Comparison of ENCODE assay signal across 33 cellular contexts in the genomic region with DNA sequence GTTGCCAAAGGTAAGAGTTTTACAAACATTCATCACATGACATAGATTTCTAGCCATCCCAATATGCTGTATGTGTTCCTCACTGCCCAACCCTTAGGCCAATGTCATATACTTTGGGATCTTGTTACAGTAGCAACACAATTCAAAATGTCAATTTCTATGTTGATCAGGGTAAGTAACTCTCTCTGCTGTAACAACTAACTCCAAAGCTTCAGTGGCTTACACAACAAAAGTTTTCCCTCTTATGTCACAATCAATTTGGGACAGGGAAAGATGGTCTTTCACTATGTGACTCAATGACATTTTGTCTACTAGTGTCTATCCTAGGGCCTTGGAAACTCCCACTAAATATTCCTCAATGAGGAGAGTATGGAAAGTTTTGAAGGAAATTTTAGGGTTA.
"Had no signal": no experiment of that assay in that cellular context is flagged by ENCODE, and none has a peak within 500 bp of the region (broad histone marks: within the 10 kb centered on the region; RNA-seq: fewer than 3 reads in every experiment).

No MANE protein-coding gene starts in this region.

- H3K4me1 ChIP-seq: adrenal gland, body of pancreas, breast epithelium had no signal

- H3K27me3 ChIP-seq: adrenal gland, body of pancreas, brain microvascular endothelial cell, breast epithelium, cardiac muscle cell had no signal

- H3K36me3 ChIP-seq: adrenal gland, brain microvascular endothelial cell, breast epithelium, cardiac muscle cell had no signal

- H3K4me3 ChIP-seq: adrenal gland, body of pancreas, breast epithelium, cardiac muscle cell had no signal

- H3K9me3 ChIP-seq: breast epithelium had no signal

- FAIRE-seq: TTC549 had no signal

- H3K27ac ChIP-seq: adrenal gland, body of pancreas, brain microvascular endothelial cell, breast epithelium, cardiac muscle cell, VCaP had no signal

- ATAC-seq: activated CD8-positive, alpha-beta T cell treated with anti-CD3 and anti-CD28 coated beads for 36 hours; activated naive CD4-positive, alpha-beta T cell treated with anti-CD3 and anti-CD28 coated beads, Interleukin-2, amount 50 U/mL, for 72 hours; activated T-cell treated with anti-CD3 and anti-CD28 coated beads, Interleukin-2, amount 50 U/mL, for 4 hours; activated T-helper 17 cell treated with anti-CD3 and anti-CD28 coated beads, Interleukin-2, amount 50 U/mL, for 72 hours; body of pancreas had no signal

- DNase-seq: activated B cell treated with CpG ODN at 0.5 μM for 24 hours; activated CD4-positive, alpha-beta memory T cell treated with anti-CD3 and anti-CD28 coated beads for 36 hours; activated CD4-positive, alpha-beta T cell treated with anti-CD3 and anti-CD28 coated beads for 4 hours; activated CD4-positive, alpha-beta T cell treated with anti-CD3 and anti-CD28 coated beads, Interleukin-2, amount 10 ng/mL, durations not matched to agents 24 days and 14 days; activated CD4-positive, alpha-beta T cell treated with anti-CD3 and anti-CD28 coated beads, Interleukin-2, amount 50 U/mL, for 1 hour; activated CD4-positive, alpha-beta T cell treated with anti-CD3 and anti-CD28 coated beads, Interleukin-2, amount 50 U/mL, for 4 hours; activated CD4-positive, CD25-positive, alpha-beta regulatory T cell treated with anti-CD3 and anti-CD28 coated beads, Interleukin-2, amount 50 U/mL, for 72 hours; activated CD8-positive, alpha-beta memory T cell treated with anti-CD3 and anti-CD28 coated beads, Interleukin-2, amount 50 U/mL, for 4 hours; activated CD8-positive, alpha-beta T cell treated with anti-CD3 and anti-CD28 coated beads for 36 hours; activated effector memory CD4-positive, alpha-beta T cell treated with anti-CD3 and anti-CD28 coated beads, Interleukin-2, amount 50 U/mL, for 16 hours; activated gamma-delta T cell treated with Interleukin-2 at 50 U/mL for 16 hours; activated naive CD4-positive, alpha-beta T cell; activated naive CD4-positive, alpha-beta T cell treated with anti-CD3 and anti-CD28 coated beads for 36 hours; activated naive CD4-positive, alpha-beta T cell treated with anti-CD3 and anti-CD28 coated beads, Interleukin-2, amount 50 U/mL, for 16 hours; activated naive CD8-positive, alpha-beta T cell treated with anti-CD3 and anti-CD28 coated beads for 36 hours; activated T-cell treated with anti-CD3 and anti-CD28 coated beads for 4 hours; activated T-cell treated with anti-CD3 and anti-CD28 coated beads, Interleukin-2, amount 50 U/mL, for 1 hour; activated T-cell treated with anti-CD3 and anti-CD28 coated beads, Interleukin-2, amount 50 U/mL, for 4 hours; adrenal gland; amniotic stem cell; aorta; body of pancreas; brain microvascular endothelial cell; caudate nucleus; cerebellar nuclear complex; T-helper 2 cell; T-helper 9 cell had no signal
